ENCODE assay signal across 8 cellular contexts in genomic region chr12:56468216-56469006, GRCh38. TPM values are rescaled to one million over a fixed set of nuclear protein-coding genes. Genes with fewer than 3 reads are reported as not detected.
A peak's percentile ranks its signal among the peaks of the same experiment; 100 is the strongest.
DNase-seq lines count a peak whose midpoint lies in the region; ATAC-seq and TF ChIP-seq lines count a peak whose summit lies in the region.

Gene SPRYD4 (plus strand): TSS chr12:56468578. CDS start chr12:56468592, 14 bp downstream.

- ATAC-seq in GM19324 (IDR thresholded peaks at IDR 0.05; ENCODE audit: low FRiP score, unreplicated experiment) (peak; percentile 94), HG03460 (IDR thresholded peaks at IDR 0.05; ENCODE audit: unreplicated experiment) (peak; percentile 84)

- intact Hi-C loops in activated CD4-positive, alpha-beta T cell treated with anti-CD3 and anti-CD28 coated beads, Interleukin-2, amount 10 ng/mL, durations not matched to agents 24 days and 14 days (cut with micrococcal nuclease), result loop anchor here (1.0 to 10.0 kb wide), 9 partner anchors 19 to 340 kb away; partner anchors contain the start of genes COQ10A, ESYT1, GLS2 and NACA

- no peaks in the 10 kb centered on the region for H3K27me3 Mint-ChIP-seq in activated CD4-positive, alpha-beta T cell treated with anti-CD3 and anti-CD28 coated beads, Interleukin-2, amount 10 ng/mL, durations not matched to agents 24 days and 14 days

- no peaks in the 10 kb centered on the region for H3K27me3 ChIP-seq in BLaER1
- no peaks in the 10 kb centered on the region for H3K27me3 ChIP-seq in liver (ENCODE audit: control insufficient read depth in 4 of 4, insufficient read depth in 4 of 4, low read length in 3 of 4)

- peak within 1 kb of the TSS; percentile 98 for H3K27ac Mint-ChIP-seq in activated CD4-positive, alpha-beta T cell treated with anti-CD3 and anti-CD28 coated beads, Interleukin-2, amount 10 ng/mL, durations not matched to agents 24 days and 14 days

- H3K27ac ChIP-seq in BLaER1 (peak within 1 kb of the TSS; percentile 87), liver (ENCODE audit: low read depth in 1 of 2, low read length in 2 of 2) (peak within 1 kb of the TSS; percentile 97 to 99)

- under 1% methylated on average over 43 of the region's 43 CpGs for WGBS in liver

- DNase-seq in NCI-H524 treated with DMSO at 0.1 percent for 48 hours (lab: John Stamatoyannopoulos, UW) (peak; percentile 55), dedifferentiated amniotic fluid mesenchymal stem cell (ENCODE audit: extremely low spot score) (peak; percentile 89)
- DNase-seq in activated CD4-positive, alpha-beta T cell treated with anti-CD3 and anti-CD28 coated beads, Interleukin-2, amount 10 ng/mL, durations not matched to agents 24 days and 14 days, result peak; percentile 99
- peak; percentile 92 for DNase-seq in stimulated activated CD4-positive, alpha-beta T cell treated with anti-CD3 and anti-CD28 coated beads, Interleukin-4, amount 100 ng/mL, for 1 hour

- peaks cover 19% of the 10 kb centered on the region for H3K36me3 Mint-ChIP-seq in activated CD4-positive, alpha-beta T cell treated with anti-CD3 and anti-CD28 coated beads, Interleukin-2, amount 10 ng/mL, durations not matched to agents 24 days and 14 days (ENCODE audit: low read depth)

- H3K4me2 ChIP-seq in BLaER1, result peak within 1 kb of the TSS; percentile 93

- H3K9me3 ChIP-seq in BLaER1, result no peaks in the 10 kb centered on the region
- no peaks in the 10 kb centered on the region for H3K9me3 ChIP-seq in liver (ENCODE audit: control insufficient read depth in 4 of 4, low read length in 3 of 4)

- H4K20me1 ChIP-seq in BLaER1, result no peaks in the 10 kb centered on the region

- H3K4me1 ChIP-seq in BLaER1, result peaks cover 30% of the 10 kb centered on the region
- peaks cover 0 to 38% (median 31%) of the 10 kb centered on the region in 4 donors for H3K4me1 ChIP-seq in liver (ENCODE audit: control insufficient read depth in 4 of 4, insufficient read depth in 4 of 4, low read length in 3 of 4)

- peak; percentile 38 to 46 for TF ChIP-seq RAD21 in liver (IDR thresholded peaks at IDR 0.05)

- peak within 1 kb of the TSS; percentile 92 for H3K4me3 Mint-ChIP-seq in activated CD4-positive, alpha-beta T cell treated with anti-CD3 and anti-CD28 coated beads, Interleukin-2, amount 10 ng/mL, durations not matched to agents 24 days and 14 days

- H3K9me3 Mint-ChIP-seq in activated CD4-positive, alpha-beta T cell treated with anti-CD3 and anti-CD28 coated beads, Interleukin-2, amount 10 ng/mL, durations not matched to agents 24 days and 14 days, result no peaks in the 10 kb centered on the region

- TF ChIP-seq CTCF in liver (IDR thresholded peaks at IDR 0.05; ENCODE audit: low read depth, low read length, missing input control), result no peak

- H3K36me3 ChIP-seq in BLaER1 (peaks cover 34% of the 10 kb centered on the region), liver (ENCODE audit: control insufficient read depth in 4 of 4, insufficient read depth in 3 of 4, low read depth in 1 of 4, low read length in 3 of 4) (peaks cover 0 to 19% (median 10%) of the 10 kb centered on the region in 4 donors)

- H3K9ac ChIP-seq in BLaER1 (peak within 1 kb of the TSS; percentile 87), liver (ENCODE audit: low read depth in 1 of 2, low read length in 2 of 2) (peak within 1 kb of the TSS; percentile 98 to 100)

- H3K4me1 Mint-ChIP-seq in activated CD4-positive, alpha-beta T cell treated with anti-CD3 and anti-CD28 coated beads, Interleukin-2, amount 10 ng/mL, durations not matched to agents 24 days and 14 days, result peaks cover 24% of the 10 kb centered on the region

- H3K4me3 ChIP-seq in BLaER1, result peak within 1 kb of the TSS; percentile 72
- H3K4me3 ChIP-seq in liver (ENCODE audit: low read depth in 1 of 3, low read length in 3 of 3), result peak within 1 kb of the TSS; percentile 66 to 100 (median 98)

TF ChIP-seq in liver, 16 proteins besides CTCF, POLR2A, EP300 and RAD21:
- peak; percentile 49 to 66 for TF ChIP-seq RXRA (IDR thresholded peaks at IDR 0.05)
- TF ChIP-seq MAX (IDR thresholded peaks at IDR 0.05), result peak; percentile 96
- no peak for TF ChIP-seq HNF4A (conservative IDR thresholded peaks at IDR 0.05)
- no peak for TF ChIP-seq HNF4G (IDR thresholded peaks at IDR 0.05)
- TF ChIP-seq JUND (IDR thresholded peaks at IDR 0.05), result peak in 1 of 2 donors; percentile 37
- peak; percentile 65 for TF ChIP-seq ZBTB33 (IDR thresholded peaks at IDR 0.05)
- peak in 1 of 2 donors; percentile 59 for TF ChIP-seq GABPA (IDR thresholded peaks at IDR 0.05 in 1 of 2, conservative IDR thresholded peaks at IDR 0.05 in 1 of 2)
- TF ChIP-seq NR2F2 (IDR thresholded peaks at IDR 0.05), result no peak
- TF ChIP-seq TAF1 (conservative IDR thresholded peaks at IDR 0.05), result no peak
- peak; percentile 52 for TF ChIP-seq ATF3 (IDR thresholded peaks at IDR 0.05)
- TF ChIP-seq FOXA1 (IDR thresholded peaks at IDR 0.05), result no peak
- peak; percentile 91 to 98 for TF ChIP-seq EGR1 (IDR thresholded peaks at IDR 0.05; ENCODE audit: low read depth in 2 of 2)
- peak; percentile 83 for TF ChIP-seq REST (IDR thresholded peaks at IDR 0.05)
- peak; percentile 77 for TF ChIP-seq SP1 (IDR thresholded peaks at IDR 0.05)
- no peak for TF ChIP-seq FOXA2 (IDR thresholded peaks at IDR 0.05)
- TF ChIP-seq YY1 (IDR thresholded peaks at IDR 0.05), result peak; percentile 99

RNA-seq across cellular contexts. Expression of gene SPRYD4, which starts in this region (rescaled TPM):
- 5.2 and 5.5 TPM in 2 replicates for total RNA-seq in activated CD4-positive, alpha-beta T cell treated with anti-CD3 and anti-CD28 coated beads, Interleukin-2, amount 10 ng/mL, durations not matched to agents 24 days and 14 days
- total RNA-seq in liver, result 1 to 10 TPM; 3.8 to 7.6 TPM
- polyA plus RNA-seq in liver, result 10 to 100 TPM in 1 of 2 donors, 1 to 10 TPM in 1; 7.7 to 13.0 TPM

Comparison
In these comparisons a context has a peak if more than half of its experiments do, and no peak if none do; other contexts are left out.
1. Peak in every context shown above with its lines: DNase-seq, ATAC-seq, H3K4me3 ChIP-seq and H3K27ac ChIP-seq.